ENCODE assay signal across 13 cellular contexts in the genomic region with DNA sequence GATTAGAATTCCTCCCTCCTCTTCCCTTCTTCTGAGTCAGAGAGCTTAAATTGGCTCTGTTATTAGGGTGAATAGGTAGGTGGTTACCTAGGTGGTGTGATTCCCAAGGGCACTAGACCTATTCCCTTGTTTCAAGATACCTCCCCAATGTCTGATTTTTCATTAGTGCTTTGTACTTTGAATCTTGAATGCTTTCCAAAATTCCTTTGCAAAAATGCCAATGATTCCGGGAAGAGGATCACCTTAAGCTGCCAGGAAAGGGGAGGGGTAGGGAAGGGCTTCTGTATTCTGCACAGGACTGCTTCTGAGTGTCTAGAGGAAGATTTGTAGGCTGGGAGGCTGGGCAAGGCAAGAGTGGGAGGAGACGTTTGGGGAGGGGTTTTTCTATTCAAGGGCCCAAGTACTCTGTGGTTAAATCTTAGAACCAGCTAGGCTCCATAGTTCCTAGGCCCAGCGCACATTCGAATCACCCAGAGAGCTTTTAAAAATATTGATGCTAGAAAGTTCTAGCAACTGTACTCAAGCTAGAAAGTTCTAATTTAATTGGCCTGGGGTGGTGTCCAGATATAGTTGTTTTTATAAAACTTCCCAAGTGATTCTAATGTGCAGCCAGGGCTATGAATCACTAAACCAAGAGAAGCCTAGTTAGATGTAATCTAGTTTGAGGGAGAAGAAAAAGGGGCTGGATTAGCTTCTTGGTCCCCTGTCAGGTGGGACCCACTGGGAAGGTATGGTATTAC. TPM values are rescaled to one million over a fixed set of nuclear protein-coding genes. Genes with fewer than 3 reads are reported as not detected.
DNase-seq lines count a peak whose midpoint lies in the region; TF ChIP-seq lines count a peak whose summit lies in the region.
"Had no signal": no experiment of that assay in that cellular context is flagged by ENCODE, and none has a peak within 500 bp of the region (broad histone marks: within the 10 kb centered on the region; RNA-seq: fewer than 3 reads in every experiment).

No MANE protein-coding gene starts in this region.

- H3K27me3 Mint-ChIP-seq in endodermal cell (ENCODE audit: insufficient read depth), result no peaks in the 10 kb centered on the region

- H3K4me1 ChIP-seq in esophagus (ENCODE audit: control insufficient read depth in 2 of 2, insufficient read depth in 2 of 2, low read length in 1 of 2) (peaks cover 0 to 3% of the 10 kb centered on the region in 2 donors), osteoblast (ENCODE audit: insufficient read depth, low read length) (peaks cover 17% of the 10 kb centered on the region), endodermal cell (ENCODE audit: control insufficient read depth, insufficient read depth, low read length) (no peaks in the 10 kb centered on the region)

- H3K36me3 ChIP-seq in esophagus (ENCODE audit: control insufficient read depth in 2 of 2, insufficient read depth in 2 of 2, low read length in 1 of 2), result no peaks in the 10 kb centered on the region
- no peaks in the 10 kb centered on the region for H3K36me3 ChIP-seq in osteoblast (ENCODE audit: insufficient read depth, low read length)
- H3K36me3 ChIP-seq in endodermal cell (ENCODE audit: control insufficient read depth, insufficient read depth, low read length), result no peaks in the 10 kb centered on the region
- H3K36me3 ChIP-seq: BLaER1 treated with 17β-estradiol and CSF1 and Interleukin-3, amounts not matched to agents 10 nM and 100 nM had no signal

- no peak overlapping the region for H3K27ac Mint-ChIP-seq in endodermal cell
- H3K27ac Mint-ChIP-seq: activated T-cell treated with anti-CD3 and anti-CD28 coated beads, Interleukin-2, amount 50 U/mL, for 72 hours had no signal

- H3K79me2 ChIP-seq in osteoblast (ENCODE audit: insufficient read depth, low read length), result no peaks in the 10 kb centered on the region

- H3K4me3 ChIP-seq in esophagus (ENCODE audit: low read depth in 1 of 2, low read length in 2 of 2) (no peak overlapping the region), osteoblast (ENCODE audit: insufficient read depth, low read length) (no peak overlapping the region), endodermal cell (ENCODE audit: low read length) (no peak overlapping the region)
- H3K4me3 ChIP-seq: BLaER1 treated with 17β-estradiol and CSF1 and Interleukin-3, amounts not matched to agents 10 nM and 100 nM; dorsolateral prefrontal cortex had no signal

- H3K27ac ChIP-seq in esophagus (ENCODE audit: low read depth in 2 of 2, low read length in 1 of 2), result peak overlapping the region; percentile 66 to 74
- H3K27ac ChIP-seq in osteoblast (ENCODE audit: low read depth, low read length), result peak overlapping the region; percentile 28
- H3K27ac ChIP-seq in endodermal cell (ENCODE audit: low read depth, low read length), result no peak overlapping the region
- H3K27ac ChIP-seq: BLaER1 treated with 17β-estradiol and CSF1 and Interleukin-3, amounts not matched to agents 10 nM and 100 nM had no signal

- no peaks in the 10 kb centered on the region for H3K27me3 ChIP-seq in esophagus (ENCODE audit: control insufficient read depth in 1 of 2, insufficient read depth in 2 of 2, low read length in 2 of 2)
- H3K27me3 ChIP-seq in osteoblast (ENCODE audit: insufficient read depth, low read length), result no peaks in the 10 kb centered on the region
- H3K27me3 ChIP-seq in endodermal cell (ENCODE audit: control insufficient read depth, insufficient read depth, low read length, poor library complexity, severe bottlenecking), result no peaks in the 10 kb centered on the region

- DNase-seq in AG20443 (ENCODE audit: low spot score), result peak; percentile 9
- DNase-seq in RPMI7951 (ENCODE audit: low read depth), result peak; percentile 47
- no peak for DNase-seq in osteoblast (ENCODE audit: insufficient read length, low spot score, missing footprints)
- no peak for DNase-seq in endodermal cell
- no peak for DNase-seq in NCI-H82 (lab: John Stamatoyannopoulos, UW)
- DNase-seq in NCI-H2081 (lab: John Stamatoyannopoulos, UW), result no peak
- no peak for DNase-seq in cerebellum (ENCODE audit: low spot score)
- DNase-seq: activated T-cell treated with anti-CD3 and anti-CD28 coated beads, Interleukin-2, amount 50 U/mL, for 72 hours; dorsolateral prefrontal cortex; NCI-H1048; stimulated activated CD8-positive, alpha-beta memory T cell treated with anti-CD3 and anti-CD28 coated beads, Interleukin-4, amount 100 ng/mL, for 48 hours had no signal

- no peak overlapping the region for H2AFZ ChIP-seq in osteoblast (ENCODE audit: low read length)

- H3K9me3 ChIP-seq in esophagus (ENCODE audit: control insufficient read depth in 2 of 2, insufficient read depth in 1 of 2, low read depth in 1 of 2, low read length in 1 of 2) (no peaks in the 10 kb centered on the region), osteoblast (ENCODE audit: low read depth, low read length) (no peaks in the 10 kb centered on the region), endodermal cell (ENCODE audit: control insufficient read depth, low read length) (no peaks in the 10 kb centered on the region)
- H3K9me3 ChIP-seq: BLaER1 treated with 17β-estradiol and CSF1 and Interleukin-3, amounts not matched to agents 10 nM and 100 nM had no signal

- peaks cover 5% of the 10 kb centered on the region for H3K4me1 Mint-ChIP-seq in endodermal cell

- WGBS in esophagus, 2 donors, result 23 to 40% methylated on average over 4 of the region's 4 CpGs
- WGBS in endodermal cell (ENCODE audit: insufficient coverage in 1 of 2, insufficient read length in 1 of 2), 2 experiments, result 67 to 76% methylated on average over 2 to 4 of the region's 4 CpGs

- no peak overlapping the region for H3K9ac ChIP-seq in endodermal cell (ENCODE audit: extremely low read depth, low read length, poor library complexity, severe bottlenecking)
- H3K9ac ChIP-seq: BLaER1 treated with 17β-estradiol and CSF1 and Interleukin-3, amounts not matched to agents 10 nM and 100 nM had no signal

- peak overlapping the region; percentile 28 for H3K4me2 ChIP-seq in osteoblast (ENCODE audit: insufficient read depth, low read length)

- peaks cover 62% of the 10 kb centered on the region for H3K9me3 Mint-ChIP-seq in endodermal cell

- H4K20me1 ChIP-seq in osteoblast (ENCODE audit: insufficient read depth, low read length), result no peaks in the 10 kb centered on the region
- H4K20me1 ChIP-seq: BLaER1 treated with 17β-estradiol and CSF1 and Interleukin-3, amounts not matched to agents 10 nM and 100 nM had no signal

- no peaks in the 10 kb centered on the region for H3K36me3 Mint-ChIP-seq in endodermal cell (ENCODE audit: low read depth)

- no peak overlapping the region for H3K4me3 Mint-ChIP-seq in endodermal cell
- H3K4me3 Mint-ChIP-seq: activated T-cell treated with anti-CD3 and anti-CD28 coated beads, Interleukin-2, amount 50 U/mL, for 72 hours had no signal

- TF ChIP-seq CTCF in osteoblast (IDR thresholded peaks at IDR 0.05; ENCODE audit: extremely low read depth, low read depth, low read length) (no peak), endodermal cell (conservative IDR thresholded peaks at IDR 0.05) (no peak)

RNA-seq across cellular contexts. Expression of a gene that starts 24.2 kb away (rescaled TPM):
- 389 and 461 TPM in 2 replicates for total RNA-seq in RPMI7951 (2014; rRNA removed; shearing (Covaris generic))
- 10 to 100 TPM; 32.9 to 50.4 TPM for polyA plus RNA-seq in esophagus
- total RNA-seq in osteoblast (236 and 249 TPM in 2 replicates), endodermal cell (100 to 1,000 TPM; 141 to 188 TPM), cerebellum (33.2 TPM)
- 193 TPM for polyA plus RNA-seq in endodermal cell (2013, experiment 1 of 2)
- 187 TPM for polyA plus RNA-seq in endodermal cell (2013, experiment 2 of 2)

Comparison
In these comparisons a context has a peak if more than half of its experiments do, and no peak if none do; other contexts are left out.
1. DNase-seq: peak in AG20443 (single experiment) and RPMI7951 (single experiment); none in osteoblast (single experiment), endodermal cell (single experiment), NCI-H82 (single experiment), NCI-H2081 (0 of 2) and cerebellum (single experiment).